In the genomic region with DNA sequence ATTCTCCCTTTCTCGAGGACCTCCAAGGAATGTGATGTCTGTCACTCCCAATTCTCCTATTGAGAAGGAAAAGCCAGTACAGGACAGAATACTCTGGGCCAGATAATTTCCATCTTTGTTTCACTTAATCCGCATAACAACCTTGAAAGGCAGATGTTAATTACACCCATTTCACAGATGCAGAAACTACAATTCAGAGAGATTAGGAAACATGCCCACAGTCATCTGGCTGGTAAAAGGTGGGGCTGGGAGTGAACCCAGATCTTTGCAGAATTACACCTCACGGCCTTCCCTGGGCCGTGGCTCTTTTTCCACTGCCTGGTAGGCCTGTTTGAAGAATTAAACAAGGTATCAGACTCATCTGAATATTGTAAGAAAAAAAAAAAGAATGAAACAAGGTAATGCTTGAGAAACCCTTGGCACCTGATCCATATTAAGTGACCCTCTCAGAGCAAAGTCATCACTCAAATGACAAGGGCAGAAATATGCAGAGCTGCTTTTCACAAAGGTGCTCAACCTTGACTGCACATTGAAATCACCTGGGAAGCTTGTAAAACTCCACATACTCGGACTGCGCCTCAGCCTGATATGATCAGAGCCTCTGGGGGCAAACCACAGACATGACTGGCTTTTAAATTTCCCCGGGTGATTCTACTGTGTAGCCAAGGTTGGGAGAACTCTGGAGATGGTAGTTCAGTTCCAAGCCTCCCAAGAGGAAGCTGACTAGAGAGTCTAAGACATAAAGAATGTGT, we compare ENCODE assay signal across 19 cellular contexts. TPM values are rescaled to one million over a fixed set of nuclear protein-coding genes. Genes with fewer than 3 reads are reported as not detected.
DNase-seq lines count a peak whose midpoint lies in the region; ATAC-seq, FAIRE-seq and TF ChIP-seq lines count a peak whose summit lies in the region.
"Had no signal": no experiment of that assay in that cellular context is flagged by ENCODE, and none has a peak within 500 bp of the region (broad histone marks: within the 10 kb centered on the region; RNA-seq: fewer than 3 reads in every experiment).

No MANE protein-coding gene starts in this region.

- H2AFZ ChIP-seq in HepG2 (ENCODE audit: low read length) = no peak overlapping the region

- H3K27me3 ChIP-seq in HepG2 (ENCODE audit: control insufficient read depth in 1 of 2, insufficient read depth in 2 of 2, low read length in 2 of 2) (no peaks in the 10 kb centered on the region), right lobe of liver (no peaks in the 10 kb centered on the region), Peyer's patch (no peaks in the 10 kb centered on the region)

- no peaks in the 10 kb centered on the region for H3K79me2 ChIP-seq in HepG2 (ENCODE audit: insufficient read depth, low read length)

- DNase-seq in HepG2 (ENCODE audit: low spot score) = no peak
- DNase-seq in right lobe of liver = no peak
- DNase-seq in RCC 7860 (ENCODE audit: low spot score) = peak; percentile 25
- DNase-seq in left kidney (ENCODE audit: low read depth, low spot score) = peak; percentile 45
- no peak for DNase-seq in NCI-H510A treated with DMSO at 0.1 percent for 48 hours (lab: John Stamatoyannopoulos, UW)
- DNase-seq in Peyer's patch = no peak
- no peak for DNase-seq in foreskin melanocyte
- no peak for DNase-seq in cardiac septum (ENCODE audit: low spot score)
- DNase-seq: GOT3, KG1, NCI-H1105 treated with DMSO at 0.1 percent for 48 hours, NCI-H1930, NCI-H2171, NCI-H510A had no signal

- H4K20me1 ChIP-seq in HepG2 (ENCODE audit: insufficient read depth, low read length) = no peaks in the 10 kb centered on the region

- no peak for ATAC-seq in HepG2
- no peak for ATAC-seq in right lobe of liver
- ATAC-seq: A549 had no signal

- TF ChIP-seq EP300 in HepG2 (IDR thresholded peaks at IDR 0.05; ENCODE audit: low read depth in 2 of 2, low read length in 2 of 2) = no peak
- no peak for TF ChIP-seq EP300 in HepG2 (CRISPR knock-in tag; IDR thresholded peaks at IDR 0.05; ENCODE audit: borderline replicate concordance)

- H3K27ac ChIP-seq in HepG2 (ENCODE audit: extremely low read length, insufficient read depth, low read length) (no peak overlapping the region), right lobe of liver (no peak overlapping the region), Peyer's patch (no peak overlapping the region)
- H3K27ac ChIP-seq: A549, C4-2B had no signal

- intact Hi-C loops in HepG2 (cut with micrococcal nuclease; ENCODE audit: unreplicated experiment) (no loop called here), right lobe of liver (cut with DNase I) (no loop called here), cardiac septum (cut with DNase I) (no loop called here)

- WGBS in HepG2 (ENCODE audit: low lambda C conversion rate) = 67% methylated on average over 7 of the region's 7 CpGs
- 67% methylated on average over 5 of the region's 7 CpGs for whole genome bisulfite sequencing in right lobe of liver (ENCODE audit: insufficient coverage, low coverage, low lambda C conversion rate, missing lambda C conversion rate)

- in situ Hi-C loops in HepG2 (cut with HindIII; ENCODE audit: extremely low pct_ligation_motif_present, low pct_unique_long_range_greater_than_20kb) = no loop called here

- no peaks in the 10 kb centered on the region for H3K9me3 ChIP-seq in HepG2 (ENCODE audit: low read length)
- no peaks in the 10 kb centered on the region for H3K9me3 ChIP-seq in right lobe of liver
- H3K9me3 ChIP-seq in Peyer's patch = no peaks in the 10 kb centered on the region
- H3K9me3 ChIP-seq: A549 had no signal

- no TSS peak for BruUV-seq in HepG2 (replicated peaks; lab: Mats Ljungman, UMichigan)

- FAIRE-seq in HepG2 (lab: Jason Lieb, UNC) = no peak
- FAIRE-seq in RCC 7860 (lab: Jason Lieb, UNC) = no peak
- FAIRE-seq: A549, G401.6, GM12891, HTR-8/SVneo had no signal

- no peak overlapping the region for H3K9ac ChIP-seq in HepG2 (ENCODE audit: insufficient read depth, low read depth, low read length)

- H3K36me3 ChIP-seq in HepG2 (replicated peaks in 1 of 2; ENCODE audit: control insufficient read depth in 1 of 2, insufficient read depth in 2 of 2, low read length in 2 of 2) (no peaks in the 10 kb centered on the region), right lobe of liver (no peaks in the 10 kb centered on the region), Peyer's patch (no peaks in the 10 kb centered on the region)

- TF ChIP-seq CTCF in HepG2 (CRISPR knock-in tag; IDR thresholded peaks at IDR 0.05) (no peak), right lobe of liver (IDR thresholded peaks at IDR 0.05) (no peak), Peyer's patch (IDR thresholded peaks at IDR 0.05) (no peak)

- POLR2A ChIA-PET in HepG2 (lab: Yijun Ruan, JAX) = interaction anchor here (3.6 kb wide), 1 partner anchor 11 kb away, joined by 21 read pairs; no protein-coding TSS in a partner anchor

- no peak for TF ChIP-seq RAD21 in HepG2 (CRISPR knock-in tag; IDR thresholded peaks at IDR 0.05)

- CTCF ChIA-PET in HepG2 (lab: Yijun Ruan, JAX; ENCODE audit: low intra/inter-chr PET ratio, low total read pairs) = no interaction called here

- H3K4me3 ChIP-seq in HepG2 (replicated peaks in 1 of 3; ENCODE audit: insufficient read depth in 1 of 3, low read depth in 2 of 3, low read length in 3 of 3) (no peak overlapping the region), right lobe of liver (no peak overlapping the region), Peyer's patch (no peak overlapping the region)
- H3K4me3 ChIP-seq: A549 had no signal

- no peak overlapping the region for H3K4me2 ChIP-seq in HepG2 (ENCODE audit: low read depth, low read length)
- H3K4me2 ChIP-seq: A549 had no signal

- peaks cover 99% of the 10 kb centered on the region for H3K4me1 ChIP-seq in HepG2 (ENCODE audit: insufficient read depth, low read length)
- peaks cover 0 to 48% (median 18%) of the 10 kb centered on the region in 4 donors for H3K4me1 ChIP-seq in right lobe of liver
- H3K4me1 ChIP-seq in Peyer's patch = peaks cover 0 to 14% (median 0%) of the 10 kb centered on the region in 4 donors

- TF ChIP-seq POLR2A in HepG2 (IDR thresholded peaks at IDR 0.05; ENCODE audit: insufficient read depth in 1 of 2, low read depth in 2 of 2, low read length in 2 of 2) (no peak), right lobe of liver (IDR thresholded peaks at IDR 0.05) (no peak), Peyer's patch (IDR thresholded peaks at IDR 0.05) (no peak)

RNA-seq across cellular contexts. Expression of gene G6PC1, which starts 16.6 kb away (rescaled TPM):
- 0.56 and 1.7 TPM in 2 replicates for total RNA-seq in HepG2 (2016; rRNA removed; fragmentation: Illumina TruSeq; extraction: Trizol)
- 0.30 and 0.35 TPM in 2 replicates for total RNA-seq in HepG2 (2016; cell fraction: cytosol; rRNA removed; fragmentation: Illumina TruSeq; extraction: Trizol; ENCODE audit: low read depth)
- total RNA-seq in HepG2 (2016; cell fraction: insoluble cytoplasmic fraction; rRNA removed; fragmentation: Illumina TruSeq; extraction: Trizol) = 0.91 and 1.3 TPM in 2 replicates
- total RNA-seq in HepG2 (2016; cell fraction: membrane; rRNA removed; fragmentation: Illumina TruSeq; extraction: Trizol) = 0.71 and 1.1 TPM in 2 replicates
- 2.2 and 2.5 TPM in 2 replicates for total RNA-seq in HepG2 (2016; cell fraction: nucleus; rRNA removed; fragmentation: Illumina TruSeq; extraction: Trizol)
- polyA plus RNA-seq in HepG2 (2011; rRNA removed) = 37.9 and 127 TPM in 2 replicates
- polyA plus RNA-seq in HepG2 (2011; cell fraction: cytosol; rRNA removed) = 22.5 and 89.8 TPM in 2 replicates
- polyA plus RNA-seq in HepG2 (2011; cell fraction: nucleus; rRNA removed) = 18.2 and 57.3 TPM in 2 replicates
- 278 and 494 TPM in 2 replicates for polyA plus RNA-seq in HepG2 (2012)
- 0.17 and 0.19 TPM in 2 replicates for polyA plus RNA-seq in HepG2 (2016; cell fraction: cytosol; fragmentation: Illumina TruSeq; extraction: Trizol; ENCODE audit: low read depth)
- 0.60 and 0.89 TPM in 2 replicates for polyA plus RNA-seq in HepG2 (2016; cell fraction: insoluble cytoplasmic fraction; fragmentation: Illumina TruSeq; extraction: Trizol; ENCODE audit: low read depth)
- 0.27 and 0.36 TPM in 2 replicates for polyA plus RNA-seq in HepG2 (2016; cell fraction: membrane; fragmentation: Illumina TruSeq; extraction: Trizol; ENCODE audit: low read depth)
- polyA plus RNA-seq in HepG2 (2016; cell fraction: nucleus; fragmentation: Illumina TruSeq; extraction: Trizol; ENCODE audit: insufficient read depth, low read depth) = 1.3 and 1.4 TPM in 2 replicates
- polyA minus RNA-seq in HepG2 (2011; rRNA and poly(A)+ RNA removed; ENCODE audit: low replicate concordance) = 0.30 and 160 TPM in 2 replicates
- polyA minus RNA-seq in HepG2 (2011; cell fraction: cytosol; rRNA and poly(A)+ RNA removed) = 49.4 and 178 TPM in 2 replicates
- 35.3 and 157 TPM in 2 replicates for polyA minus RNA-seq in HepG2 (2011; cell fraction: nucleus; rRNA and poly(A)+ RNA removed)
- 100 to 1,000 TPM in 5 of 6 experiments, 10 to 100 TPM in 1; 64.5 to 505 (median 185) TPM for total RNA-seq in right lobe of liver
- 10 to 100 TPM in 3 of 4 donors, 1 to 10 TPM in 1; 2.5 to 97.8 (median 66.0) TPM for total RNA-seq in Peyer's patch
- not detected for total RNA-seq in cardiac septum
- polyA plus RNA-seq: A549 had no signal

RNA-seq across cellular contexts. Expression of gene AOC3, which starts 33.0 kb away (rescaled TPM):
- total RNA-seq in HepG2 (2016; rRNA removed; fragmentation: Illumina TruSeq; extraction: Trizol) (8.7 and 10.4 TPM in 2 replicates), right lobe of liver (10 to 100 TPM in 2 of 6 experiments, 1 to 10 TPM in 4; 3.9 to 14.9 (median 7.1) TPM), Peyer's patch (10 to 100 TPM in 1 of 4 donors, 1 to 10 TPM in 3; 3.3 to 11.4 (median 7.0) TPM), cardiac septum (12.9 TPM)
- total RNA-seq in HepG2 (2016; cell fraction: cytosol; rRNA removed; fragmentation: Illumina TruSeq; extraction: Trizol; ENCODE audit: low read depth) = 1.1 and 1.3 TPM in 2 replicates
- total RNA-seq in HepG2 (2016; cell fraction: insoluble cytoplasmic fraction; rRNA removed; fragmentation: Illumina TruSeq; extraction: Trizol) = 8.4 and 9.5 TPM in 2 replicates
- total RNA-seq in HepG2 (2016; cell fraction: membrane; rRNA removed; fragmentation: Illumina TruSeq; extraction: Trizol) = 5.2 and 5.4 TPM in 2 replicates
- 5.4 and 5.6 TPM in 2 replicates for total RNA-seq in HepG2 (2016; cell fraction: nucleus; rRNA removed; fragmentation: Illumina TruSeq; extraction: Trizol)
- 51.7 and 61.0 TPM in 2 replicates for polyA plus RNA-seq in HepG2 (2011; rRNA removed)
- polyA plus RNA-seq in HepG2 (2011; cell fraction: cytosol; rRNA removed) = 41.8 and 51.7 TPM in 2 replicates
- 46.4 and 56.2 TPM in 2 replicates for polyA plus RNA-seq in HepG2 (2011; cell fraction: nucleus; rRNA removed)
- 44.7 and 61.7 TPM in 2 replicates for polyA plus RNA-seq in HepG2 (2012)
- polyA plus RNA-seq in HepG2 (2016; cell fraction: cytosol; fragmentation: Illumina TruSeq; extraction: Trizol; ENCODE audit: low read depth) = 2.7 and 3.3 TPM in 2 replicates
- 21.1 and 22.0 TPM in 2 replicates for polyA plus RNA-seq in HepG2 (2016; cell fraction: insoluble cytoplasmic fraction; fragmentation: Illumina TruSeq; extraction: Trizol; ENCODE audit: low read depth)
- 6.6 and 6.7 TPM in 2 replicates for polyA plus RNA-seq in HepG2 (2016; cell fraction: membrane; fragmentation: Illumina TruSeq; extraction: Trizol; ENCODE audit: low read depth)
- polyA plus RNA-seq in HepG2 (2016; cell fraction: nucleus; fragmentation: Illumina TruSeq; extraction: Trizol; ENCODE audit: insufficient read depth, low read depth) = 18.7 and 18.9 TPM in 2 replicates
- polyA minus RNA-seq in HepG2 (2011; rRNA and poly(A)+ RNA removed; ENCODE audit: low replicate concordance) = 0.51 and 56.5 TPM in 2 replicates
- 13.8 and 20.0 TPM in 2 replicates for polyA minus RNA-seq in HepG2 (2011; cell fraction: cytosol; rRNA and poly(A)+ RNA removed)
- polyA minus RNA-seq in HepG2 (2011; cell fraction: nucleus; rRNA and poly(A)+ RNA removed) = 11.6 and 18.6 TPM in 2 replicates

RNA-seq across cellular contexts. Expression of gene AOC2, which starts 39.6 kb away (rescaled TPM):
- total RNA-seq in HepG2 (2016; rRNA removed; fragmentation: Illumina TruSeq; extraction: Trizol) (0.55 and 1.2 TPM in 2 replicates), right lobe of liver (1 to 10 TPM in 4 of 6 experiments, under 1 TPM in 2; 0.62 to 2.0 (median 1.4) TPM), Peyer's patch (1 to 10 TPM in 2 of 4 donors, under 1 TPM in 1, not detected in 1; 0.70 to 2.3 (median 1.6) TPM), cardiac septum (0.89 TPM)
- not detected in 2 replicates for total RNA-seq in HepG2 (2016; cell fraction: cytosol; rRNA removed; fragmentation: Illumina TruSeq; extraction: Trizol; ENCODE audit: low read depth)
- 0.30 and 1.3 TPM in 2 replicates for total RNA-seq in HepG2 (2016; cell fraction: insoluble cytoplasmic fraction; rRNA removed; fragmentation: Illumina TruSeq; extraction: Trizol)
- total RNA-seq in HepG2 (2016; cell fraction: membrane; rRNA removed; fragmentation: Illumina TruSeq; extraction: Trizol) = 0.31 and 0.38 TPM in 2 replicates
- 2.2 and 3.5 TPM in 2 replicates for total RNA-seq in HepG2 (2016; cell fraction: nucleus; rRNA removed; fragmentation: Illumina TruSeq; extraction: Trizol)
- polyA plus RNA-seq in HepG2 (2011; rRNA removed) = 3.3 and 5.1 TPM in 2 replicates
- 1.7 TPM in 2 replicates for polyA plus RNA-seq in HepG2 (2011; cell fraction: cytosol; rRNA removed)
- 21.9 and 26.2 TPM in 2 replicates for polyA plus RNA-seq in HepG2 (2011; cell fraction: nucleus; rRNA removed)
- 2.7 and 9.2 TPM in 2 replicates for polyA plus RNA-seq in HepG2 (2012)
- 0.10 and 0.19 TPM in 2 replicates for polyA plus RNA-seq in HepG2 (2016; cell fraction: cytosol; fragmentation: Illumina TruSeq; extraction: Trizol; ENCODE audit: low read depth)
- polyA plus RNA-seq in HepG2 (2016; cell fraction: insoluble cytoplasmic fraction; fragmentation: Illumina TruSeq; extraction: Trizol; ENCODE audit: low read depth) = 0.66 and 0.95 TPM in 2 replicates
- polyA plus RNA-seq in HepG2 (2016; cell fraction: membrane; fragmentation: Illumina TruSeq; extraction: Trizol; ENCODE audit: low read depth) = 0.24 and 0.30 TPM in 2 replicates
- polyA plus RNA-seq in HepG2 (2016; cell fraction: nucleus; fragmentation: Illumina TruSeq; extraction: Trizol; ENCODE audit: insufficient read depth, low read depth) = 5.9 and 6.2 TPM in 2 replicates
- 5.1 and 5.5 TPM in 2 replicates for polyA minus RNA-seq in HepG2 (2011; rRNA and poly(A)+ RNA removed; ENCODE audit: low replicate concordance)
- polyA minus RNA-seq in HepG2 (2011; cell fraction: cytosol; rRNA and poly(A)+ RNA removed) = 0.26 and 0.59 TPM in 2 replicates
- 9.8 and 10.3 TPM in 2 replicates for polyA minus RNA-seq in HepG2 (2011; cell fraction: nucleus; rRNA and poly(A)+ RNA removed)

RNA-seq across cellular contexts. Expression of gene PSME3, which starts 50.8 kb away (rescaled TPM):
- total RNA-seq in HepG2 (2016; rRNA removed; fragmentation: Illumina TruSeq; extraction: Trizol) (135 and 202 TPM in 2 replicates), right lobe of liver (10 to 100 TPM; 33.6 to 72.1 (median 42.8) TPM), Peyer's patch (10 to 100 TPM; 45.6 to 75.9 (median 59.8) TPM), cardiac septum (66.9 TPM)
- 57.2 and 65.9 TPM in 2 replicates for total RNA-seq in HepG2 (2016; cell fraction: cytosol; rRNA removed; fragmentation: Illumina TruSeq; extraction: Trizol; ENCODE audit: low read depth)
- total RNA-seq in HepG2 (2016; cell fraction: insoluble cytoplasmic fraction; rRNA removed; fragmentation: Illumina TruSeq; extraction: Trizol) = 137 and 184 TPM in 2 replicates
- 87.8 and 99.6 TPM in 2 replicates for total RNA-seq in HepG2 (2016; cell fraction: membrane; rRNA removed; fragmentation: Illumina TruSeq; extraction: Trizol)
- total RNA-seq in HepG2 (2016; cell fraction: nucleus; rRNA removed; fragmentation: Illumina TruSeq; extraction: Trizol) = 85.8 and 91.0 TPM in 2 replicates
- 61.5 and 66.3 TPM in 2 replicates for polyA plus RNA-seq in HepG2 (2011; rRNA removed)
- 46.2 and 72.9 TPM in 2 replicates for polyA plus RNA-seq in HepG2 (2011; cell fraction: cytosol; rRNA removed)
- 54.8 and 72.6 TPM in 2 replicates for polyA plus RNA-seq in HepG2 (2011; cell fraction: nucleus; rRNA removed)
- 70.9 and 82.9 TPM in 2 replicates for polyA plus RNA-seq in HepG2 (2012)
- 40.6 and 52.7 TPM in 2 replicates for polyA plus RNA-seq in HepG2 (2016; cell fraction: cytosol; fragmentation: Illumina TruSeq; extraction: Trizol; ENCODE audit: low read depth)
- 192 and 233 TPM in 2 replicates for polyA plus RNA-seq in HepG2 (2016; cell fraction: insoluble cytoplasmic fraction; fragmentation: Illumina TruSeq; extraction: Trizol; ENCODE audit: low read depth)
- polyA plus RNA-seq in HepG2 (2016; cell fraction: membrane; fragmentation: Illumina TruSeq; extraction: Trizol; ENCODE audit: low read depth) = 79.0 and 86.8 TPM in 2 replicates
- polyA plus RNA-seq in HepG2 (2016; cell fraction: nucleus; fragmentation: Illumina TruSeq; extraction: Trizol; ENCODE audit: insufficient read depth, low read depth) = 115 and 117 TPM in 2 replicates
- polyA minus RNA-seq in HepG2 (2011; rRNA and poly(A)+ RNA removed; ENCODE audit: low replicate concordance) = 45.3 and 91.4 TPM in 2 replicates
- polyA minus RNA-seq in HepG2 (2011; cell fraction: cytosol; rRNA and poly(A)+ RNA removed) = 33.7 and 38.2 TPM in 2 replicates
- polyA minus RNA-seq in HepG2 (2011; cell fraction: nucleus; rRNA and poly(A)+ RNA removed) = 50.2 and 71.4 TPM in 2 replicates

RNA-seq across cellular contexts. Expression of gene BECN1, which starts 59.9 kb away (rescaled TPM):
- total RNA-seq in HepG2 (2016; rRNA removed; fragmentation: Illumina TruSeq; extraction: Trizol) = 97.2 and 109 TPM in 2 replicates
- total RNA-seq in HepG2 (2016; cell fraction: cytosol; rRNA removed; fragmentation: Illumina TruSeq; extraction: Trizol; ENCODE audit: low read depth) = 55.5 and 62.2 TPM in 2 replicates
- total RNA-seq in HepG2 (2016; cell fraction: insoluble cytoplasmic fraction; rRNA removed; fragmentation: Illumina TruSeq; extraction: Trizol) = 93.4 and 107 TPM in 2 replicates
- 110 and 130 TPM in 2 replicates for total RNA-seq in HepG2 (2016; cell fraction: membrane; rRNA removed; fragmentation: Illumina TruSeq; extraction: Trizol)
- total RNA-seq in HepG2 (2016; cell fraction: nucleus; rRNA removed; fragmentation: Illumina TruSeq; extraction: Trizol) = 64.5 and 67.5 TPM in 2 replicates
- polyA plus RNA-seq in HepG2 (2011; rRNA removed) = 77.1 and 82.1 TPM in 2 replicates
- polyA plus RNA-seq in HepG2 (2011; cell fraction: cytosol; rRNA removed) = 56.9 and 59.6 TPM in 2 replicates
- 82.7 and 86.2 TPM in 2 replicates for polyA plus RNA-seq in HepG2 (2011; cell fraction: nucleus; rRNA removed)
- polyA plus RNA-seq in HepG2 (2012) = 71.0 and 75.9 TPM in 2 replicates
- polyA plus RNA-seq in HepG2 (2016; cell fraction: cytosol; fragmentation: Illumina TruSeq; extraction: Trizol; ENCODE audit: low read depth) = 51.4 and 75.4 TPM in 2 replicates
- polyA plus RNA-seq in HepG2 (2016; cell fraction: insoluble cytoplasmic fraction; fragmentation: Illumina TruSeq; extraction: Trizol; ENCODE audit: low read depth) = 112 and 124 TPM in 2 replicates
- polyA plus RNA-seq in HepG2 (2016; cell fraction: membrane; fragmentation: Illumina TruSeq; extraction: Trizol; ENCODE audit: low read depth) = 93.2 and 107 TPM in 2 replicates
- 109 and 113 TPM in 2 replicates for polyA plus RNA-seq in HepG2 (2016; cell fraction: nucleus; fragmentation: Illumina TruSeq; extraction: Trizol; ENCODE audit: insufficient read depth, low read depth)
- polyA minus RNA-seq in HepG2 (2011; rRNA and poly(A)+ RNA removed; ENCODE audit: low replicate concordance) = 64.5 and 76.4 TPM in 2 replicates
- polyA minus RNA-seq in HepG2 (2011; cell fraction: cytosol; rRNA and poly(A)+ RNA removed) = 28.1 and 41.1 TPM in 2 replicates
- 93.6 and 112 TPM in 2 replicates for polyA minus RNA-seq in HepG2 (2011; cell fraction: nucleus; rRNA and poly(A)+ RNA removed)
- 10 to 100 TPM; 29.6 to 48.8 (median 37.4) TPM for total RNA-seq in right lobe of liver
- 100 to 1,000 TPM in 3 of 4 donors, 10 to 100 TPM in 1; 81.6 to 171 (median 122) TPM for total RNA-seq in Peyer's patch
- total RNA-seq in cardiac septum = 84.3 TPM

Comparison
In these comparisons a context has a peak if more than half of its experiments do, and no peak if none do; other contexts are left out.
1. DNase-seq: peak in RCC 7860 (single experiment) and left kidney (single experiment); none in HepG2 (single experiment), right lobe of liver (0 of 3), NCI-H510A treated with DMSO at 0.1 percent for 48 hours (single experiment), Peyer's patch (0 of 3), foreskin melanocyte (single experiment) and cardiac septum (single experiment).